8 cellular contexts compared by ENCODE assay signal in the genomic region with DNA sequence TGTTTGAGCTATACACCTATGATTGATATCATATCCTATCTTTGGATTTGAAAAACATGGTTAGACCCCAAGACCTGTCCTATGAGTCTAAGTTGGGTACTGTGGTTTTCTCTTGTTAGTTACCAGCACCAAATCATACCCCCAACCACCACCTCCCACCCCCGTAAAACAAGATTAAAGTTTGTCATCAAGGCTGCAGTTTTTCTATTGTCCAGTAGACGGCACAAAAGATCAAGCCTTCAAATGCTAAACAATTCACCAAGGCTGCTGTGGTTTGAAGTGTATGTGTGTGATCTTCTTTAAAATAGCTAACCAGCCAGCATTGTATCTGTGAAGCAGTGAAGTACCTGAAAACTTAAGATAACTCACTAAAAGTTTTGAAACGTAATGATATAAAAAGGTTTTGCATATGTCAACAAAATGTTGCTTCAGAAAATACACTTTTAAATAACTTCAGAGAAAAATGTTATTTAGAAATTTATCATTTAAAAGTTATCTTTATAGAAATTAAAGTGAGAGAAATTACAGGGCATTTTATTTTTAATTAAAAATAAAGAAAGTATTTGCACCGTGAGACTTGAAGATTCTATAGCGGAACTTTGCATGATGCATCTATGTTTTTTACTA. TPM values are rescaled to one million over a fixed set of nuclear protein-coding genes. Genes with fewer than 3 reads are reported as not detected.
DNase-seq lines count a peak whose midpoint lies in the region; ATAC-seq and TF ChIP-seq lines count a peak whose summit lies in the region.

No MANE protein-coding gene starts in this region.

- H3K27me3 ChIP-seq in brain microvascular endothelial cell (replicated peaks): peaks cover 77% of the 10 kb centered on the region

- ATAC-seq in GM21717 (IDR thresholded peaks at IDR 0.05; ENCODE audit: unreplicated experiment): no peak
- ATAC-seq in HG02759 (IDR thresholded peaks at IDR 0.05; ENCODE audit: unreplicated experiment): no peak
- no peak for ATAC-seq in GM19328 (IDR thresholded peaks at IDR 0.05; ENCODE audit: unreplicated experiment)

- H3K36me3 ChIP-seq in brain microvascular endothelial cell (replicated peaks): no peaks in the 10 kb centered on the region

- TF ChIP-seq CTCF in HFF-Myc (IDR thresholded peaks at IDR 0.05; ENCODE audit: low read depth, low read length, missing control alignments): peak; percentile 77
- peak; percentile 92 for TF ChIP-seq CTCF in brain microvascular endothelial cell (IDR thresholded peaks at IDR 0.05; ENCODE audit: low read depth, low read length, missing control alignments)

- DNase-seq in DMS114 treated with DMSO at 0.1 percent for 48 hours (lab: John Stamatoyannopoulos, UW; ENCODE audit: unreplicated experiment) (peak; percentile 43), HFF-Myc (ENCODE audit: extremely low read depth, low read depth) (no peak), NCI-H446 treated with DMSO at 0.1 percent for 48 hours (lab: John Stamatoyannopoulos, UW) (peak; percentile 16), brain microvascular endothelial cell (peak; percentile 36), lung microvascular endothelial cell (ENCODE audit: low read depth in 2 of 2) (peak; percentile 74 to 80)

- H3K27ac ChIP-seq in brain microvascular endothelial cell: no peak overlapping the region

- H3K4me3 ChIP-seq in HFF-Myc (replicated peaks; ENCODE audit: low read depth, low read length) (no peak overlapping the region), brain microvascular endothelial cell (ENCODE audit: low read depth, low read length) (no peak overlapping the region)

- in situ Hi-C loops in brain microvascular endothelial cell (cut with HindIII; ENCODE audit: low pct_ligation_motif_present, low sequenced_read_pairs): loop anchor here (25.0 kb wide), 1 partner anchor 1408 kb away; no protein-coding TSS in a partner anchor

RNA-seq across cellular contexts. Expression of a gene that starts 5.8 kb away (rescaled TPM):
- total RNA-seq in lung microvascular endothelial cell: 8.1 and 8.9 TPM in 2 replicates
